Comparison of ENCODE assay signal across 23 cellular contexts in the genomic region with DNA sequence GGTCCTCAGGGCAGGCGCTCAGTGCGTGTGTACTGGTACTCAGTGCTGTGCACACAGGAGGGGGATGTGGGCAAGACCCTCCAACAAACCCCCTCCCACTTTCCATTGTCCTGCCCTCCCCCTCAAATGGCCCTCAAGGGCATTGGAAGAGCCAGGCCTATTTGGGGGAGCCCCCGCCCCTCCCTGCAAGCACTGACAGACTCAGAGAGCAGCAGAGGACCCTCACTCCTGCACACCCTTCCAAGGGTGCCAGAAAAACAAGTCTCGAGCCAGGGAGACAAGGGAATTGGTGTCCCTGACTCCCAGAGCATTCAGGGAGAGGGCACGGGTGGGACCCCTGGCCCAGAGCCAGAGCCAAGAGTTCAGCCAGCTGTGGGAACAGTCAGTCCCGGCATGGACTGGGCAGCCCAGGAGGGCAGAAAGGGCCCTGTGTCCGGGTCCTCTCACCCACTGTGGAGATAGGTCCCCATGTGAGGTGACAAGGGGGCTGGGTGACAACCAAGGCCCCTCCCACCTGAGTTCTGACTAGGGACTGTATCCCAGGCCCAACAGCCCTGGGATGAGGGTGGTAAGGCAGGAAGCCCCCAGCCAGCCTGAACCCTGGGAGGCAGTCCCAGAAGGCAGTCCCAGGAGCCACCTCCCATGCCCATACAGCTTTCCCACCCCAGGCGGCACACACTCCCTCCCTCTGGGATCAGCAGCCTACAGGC. TPM values are rescaled to one million over a fixed set of nuclear protein-coding genes. Genes with fewer than 3 reads are reported as not detected.
DNase-seq lines count a peak whose midpoint lies in the region; ATAC-seq, FAIRE-seq and TF ChIP-seq lines count a peak whose summit lies in the region.
"Had no signal": no experiment of that assay in that cellular context is flagged by ENCODE, and none has a peak within 500 bp of the region (broad histone marks: within the 10 kb centered on the region; RNA-seq: fewer than 3 reads in every experiment).

No MANE protein-coding gene starts in this region.

- H3K4me1 Mint-ChIP-seq in activated naive CD4-positive, alpha-beta T cell treated with anti-CD3 and anti-CD28 coated beads, Interleukin-2, amount 10 ng/mL, durations not matched to agents 7 days and 5 days: peaks cover 34% of the 10 kb centered on the region
- H3K4me1 Mint-ChIP-seq in endodermal cell: no peaks in the 10 kb centered on the region
- peaks cover 46% of the 10 kb centered on the region for H3K4me1 Mint-ChIP-seq in stimulated activated effector memory CD8-positive, alpha-beta T cell treated with anti-CD3 and anti-CD28 coated beads, Interleukin-12 subunit alpha, Interleukin-12 subunit beta, amount 100 ng/mL, for 72 hours

- ATAC-seq in stimulated activated effector memory CD8-positive, alpha-beta T cell treated with anti-CD3 and anti-CD28 coated beads, Interleukin-12 subunit alpha, Interleukin-12 subunit beta, amount 100 ng/mL, for 72 hours: no peak
- no peak for ATAC-seq in GM19023 (IDR thresholded peaks at IDR 0.05; ENCODE audit: unreplicated experiment)

- H3K4me3 ChIP-seq in HEK293 (ENCODE audit: low read depth, low read length) (no peak overlapping the region), endodermal cell (ENCODE audit: low read length) (no peak overlapping the region), kidney (ENCODE audit: low read length in 2 of 2) (no peak overlapping the region)
- H3K4me3 ChIP-seq: MG63, PC-9 had no signal

- CTCF ChIA-PET in activated naive CD4-positive, alpha-beta T cell treated with anti-CD3 and anti-CD28 coated beads, Interleukin-2, amount 10 ng/mL, durations not matched to agents 7 days and 5 days (lab: Charles Lee): interaction anchor here (1.4 kb wide), 1 partner anchor 417 kb away, joined by 3 read pairs; no protein-coding TSS in a partner anchor
- CTCF ChIA-PET in HEK293 (lab: Yijun Ruan, JAX): interaction anchor here (0.5 to 2.8 kb wide), 6 partner anchors 11 to 335 kb away, joined by 3 to 16 read pairs (median 9); a partner anchor contains a TSS

- intact Hi-C loops in kidney (cut with DNase I): loop anchor here (10.0 kb wide), 1 partner anchor 413 kb away; no protein-coding TSS in a partner anchor

- no peaks in the 10 kb centered on the region for H3K27me3 ChIP-seq in endodermal cell (ENCODE audit: control insufficient read depth, insufficient read depth, low read length, poor library complexity, severe bottlenecking)
- H3K27me3 ChIP-seq: BE2C, MG63 had no signal

- H3K36me3 Mint-ChIP-seq in activated naive CD4-positive, alpha-beta T cell treated with anti-CD3 and anti-CD28 coated beads, Interleukin-2, amount 10 ng/mL, durations not matched to agents 7 days and 5 days: no peaks in the 10 kb centered on the region
- H3K36me3 Mint-ChIP-seq in endodermal cell (ENCODE audit: low read depth): no peaks in the 10 kb centered on the region
- peaks cover 6% of the 10 kb centered on the region for H3K36me3 Mint-ChIP-seq in stimulated activated effector memory CD8-positive, alpha-beta T cell treated with anti-CD3 and anti-CD28 coated beads, Interleukin-12 subunit alpha, Interleukin-12 subunit beta, amount 100 ng/mL, for 72 hours
- H3K36me3 Mint-ChIP-seq: IgD-negative memory B cell had no signal

- H3K27ac ChIP-seq in HEK293 (ENCODE audit: extremely low read depth, low read depth, low read length): no peak overlapping the region
- no peak overlapping the region for H3K27ac ChIP-seq in endodermal cell (ENCODE audit: low read depth, low read length)
- H3K27ac ChIP-seq in kidney (ENCODE audit: low read depth in 2 of 2, low read length in 2 of 2): no peak overlapping the region
- H3K27ac ChIP-seq: PC-9 had no signal

- 89 to 100% methylated on average over 1 to 8 of the region's 8 CpGs for WGBS in endodermal cell (ENCODE audit: insufficient coverage in 1 of 2, insufficient read length in 1 of 2), 2 experiments

- H3K9me3 ChIP-seq in HEK293 (ENCODE audit: control insufficient read depth, insufficient read depth, low read depth, low read length) (no peaks in the 10 kb centered on the region), endodermal cell (ENCODE audit: control insufficient read depth, low read length) (no peaks in the 10 kb centered on the region), kidney (ENCODE audit: control insufficient read depth in 1 of 2, low read length in 2 of 2) (no peaks in the 10 kb centered on the region)
- H3K9me3 ChIP-seq: BE2C, MG63 had no signal

- peaks cover 9% of the 10 kb centered on the region for H3K27me3 Mint-ChIP-seq in activated naive CD4-positive, alpha-beta T cell treated with anti-CD3 and anti-CD28 coated beads, Interleukin-2, amount 10 ng/mL, durations not matched to agents 7 days and 5 days
- H3K27me3 Mint-ChIP-seq in endodermal cell (ENCODE audit: insufficient read depth): peaks cover 1% of the 10 kb centered on the region

- H3K9me3 Mint-ChIP-seq in activated naive CD4-positive, alpha-beta T cell treated with anti-CD3 and anti-CD28 coated beads, Interleukin-2, amount 10 ng/mL, durations not matched to agents 7 days and 5 days: no peaks in the 10 kb centered on the region
- no peaks in the 10 kb centered on the region for H3K9me3 Mint-ChIP-seq in endodermal cell
- H3K9me3 Mint-ChIP-seq in stimulated activated effector memory CD8-positive, alpha-beta T cell treated with anti-CD3 and anti-CD28 coated beads, Interleukin-12 subunit alpha, Interleukin-12 subunit beta, amount 100 ng/mL, for 72 hours: no peaks in the 10 kb centered on the region
- H3K9me3 Mint-ChIP-seq: IgD-negative memory B cell had no signal

- DNase-seq in activated naive CD4-positive, alpha-beta T cell treated with anti-CD3 and anti-CD28 coated beads, Interleukin-2, amount 10 ng/mL, durations not matched to agents 7 days and 5 days: no peak
- DNase-seq in activated naive CD4-positive, alpha-beta T cell (lab: John Stamatoyannopoulos, UW): no peak
- DNase-seq in endodermal cell (peak; percentile 18), kidney (no peak)
- no peak for DNase-seq in stimulated activated effector memory CD8-positive, alpha-beta T cell treated with anti-CD3 and anti-CD28 coated beads, Interleukin-12 subunit alpha, Interleukin-12 subunit beta, amount 100 ng/mL, for 72 hours (ENCODE audit: low spot score in 2 of 2)
- DNase-seq in stimulated activated CD8-positive, alpha-beta memory T cell treated with anti-CD3 and anti-CD28 coated beads, Interleukin-4, amount 100 ng/mL, for 48 hours: no peak
- DNase-seq: BE2C, DMS 273 treated with DMSO at 0.1 percent for 48 hours, H7, Karpas-422, MG63, NCI-H1048, NCI-H1436 treated with DMSO at 0.1 percent for 48 hours, NCI-H2029, NCI-H345, NCI-H524 treated with DMSO at 0.1 percent for 48 hours, PC-9 had no signal

- TF ChIP-seq CTCF in HEK293 (tag by site-specific recombination; IDR thresholded peaks at IDR 0.05) (no peak), endodermal cell (conservative IDR thresholded peaks at IDR 0.05) (no peak), kidney (IDR thresholded peaks at IDR 0.05; ENCODE audit: borderline replicate concordance, extremely low read depth, insufficient read depth) (no peak)

- no peak overlapping the region for H3K4me3 Mint-ChIP-seq in activated naive CD4-positive, alpha-beta T cell treated with anti-CD3 and anti-CD28 coated beads, Interleukin-2, amount 10 ng/mL, durations not matched to agents 7 days and 5 days
- no peak overlapping the region for H3K4me3 Mint-ChIP-seq in endodermal cell
- no peak overlapping the region for H3K4me3 Mint-ChIP-seq in stimulated activated effector memory CD8-positive, alpha-beta T cell treated with anti-CD3 and anti-CD28 coated beads, Interleukin-12 subunit alpha, Interleukin-12 subunit beta, amount 100 ng/mL, for 72 hours
- H3K4me3 Mint-ChIP-seq: IgD-negative memory B cell had no signal

- FAIRE-seq in kidney (lab: Jason Lieb, UNC): no peak
- FAIRE-seq: A204.1, G401.6, HTR-8/SVneo had no signal

- H3K4me1 ChIP-seq in HEK293 (ENCODE audit: control insufficient read depth, insufficient read depth, low read length): no peaks in the 10 kb centered on the region
- H3K4me1 ChIP-seq in endodermal cell (ENCODE audit: control insufficient read depth, insufficient read depth, low read length): no peaks in the 10 kb centered on the region
- no peaks in the 10 kb centered on the region for H3K4me1 ChIP-seq in kidney (ENCODE audit: control insufficient read depth in 1 of 2, insufficient read depth in 1 of 2, low read depth in 1 of 2, low read length in 2 of 2)
- H3K4me1 ChIP-seq: BE2C had no signal

- H3K9ac ChIP-seq in endodermal cell (ENCODE audit: extremely low read depth, low read length, poor library complexity, severe bottlenecking): no peak overlapping the region
- H3K9ac ChIP-seq in kidney (ENCODE audit: low read length in 2 of 2): no peak overlapping the region

- POLR2A ChIA-PET in HEK293 (lab: Yijun Ruan, JAX): no interaction called here

- H3K36me3 ChIP-seq in HEK293 (ENCODE audit: control insufficient read depth in 2 of 2, insufficient read depth in 1 of 2, low read length in 2 of 2): no peaks in the 10 kb centered on the region
- H3K36me3 ChIP-seq in endodermal cell (ENCODE audit: control insufficient read depth, insufficient read depth, low read length): no peaks in the 10 kb centered on the region
- H3K36me3 ChIP-seq in kidney (ENCODE audit: control insufficient read depth in 1 of 2, insufficient read depth in 2 of 2, low read length in 2 of 2): no peaks in the 10 kb centered on the region
- H3K36me3 ChIP-seq: BE2C, MG63 had no signal

- H3K27ac Mint-ChIP-seq in activated naive CD4-positive, alpha-beta T cell treated with anti-CD3 and anti-CD28 coated beads, Interleukin-2, amount 10 ng/mL, durations not matched to agents 7 days and 5 days: peak overlapping the region; percentile 64
- no peak overlapping the region for H3K27ac Mint-ChIP-seq in endodermal cell
- peak overlapping the region; percentile 76 for H3K27ac Mint-ChIP-seq in stimulated activated effector memory CD8-positive, alpha-beta T cell treated with anti-CD3 and anti-CD28 coated beads, Interleukin-12 subunit alpha, Interleukin-12 subunit beta, amount 100 ng/mL, for 72 hours
- H3K27ac Mint-ChIP-seq: IgD-negative memory B cell had no signal

RNA-seq across cellular contexts. Expression of a gene that starts 12.1 kb away (rescaled TPM):
- under 1 TPM; 0.46 to 0.48 TPM for total RNA-seq in endodermal cell
- not detected for polyA plus RNA-seq in endodermal cell (2013, experiment 1 of 2)
- not detected for polyA plus RNA-seq in endodermal cell (2013, experiment 2 of 2)
- total RNA-seq in kidney: not detected
- polyA plus RNA-seq in kidney (ENCODE audit: insufficient read depth, low read depth, low replicate concordance): not detected
- total RNA-seq: H7, PC-9 had no signal
- polyA plus RNA-seq: IgD-negative memory B cell had no signal

RNA-seq across cellular contexts. Expression of a gene that starts 18.5 kb away (rescaled TPM):
- total RNA-seq in endodermal cell (not detected), kidney (not detected)
- not detected for polyA plus RNA-seq in endodermal cell (2013, experiment 1 of 2)
- not detected for polyA plus RNA-seq in endodermal cell (2013, experiment 2 of 2)
- polyA plus RNA-seq in kidney (ENCODE audit: insufficient read depth, low read depth, low replicate concordance): not detected
- total RNA-seq: H7, PC-9 had no signal
- polyA plus RNA-seq: IgD-negative memory B cell had no signal

RNA-seq across cellular contexts. Expression of a gene that starts 23.1 kb away (rescaled TPM):
- total RNA-seq in endodermal cell: not detected
- not detected for polyA plus RNA-seq in endodermal cell (2013, experiment 1 of 2)
- not detected for polyA plus RNA-seq in endodermal cell (2013, experiment 2 of 2)
- not detected for total RNA-seq in kidney
- not detected for polyA plus RNA-seq in kidney (ENCODE audit: insufficient read depth, low read depth, low replicate concordance)
- total RNA-seq: H7, PC-9 had no signal
- polyA plus RNA-seq: IgD-negative memory B cell had no signal

RNA-seq across cellular contexts. Expression of a gene that starts 24.9 kb away (rescaled TPM):
- total RNA-seq in endodermal cell (not detected), kidney (not detected)
- polyA plus RNA-seq in endodermal cell (2013, experiment 1 of 2): not detected
- polyA plus RNA-seq in endodermal cell (2013, experiment 2 of 2): not detected
- polyA plus RNA-seq in kidney (ENCODE audit: insufficient read depth, low read depth, low replicate concordance): not detected
- total RNA-seq: H7, PC-9 had no signal
- polyA plus RNA-seq: IgD-negative memory B cell had no signal

RNA-seq across cellular contexts. Expression of a gene that starts 42.0 kb away (rescaled TPM):
- total RNA-seq in endodermal cell: not detected
- not detected for polyA plus RNA-seq in endodermal cell (2013, experiment 1 of 2)
- polyA plus RNA-seq in endodermal cell (2013, experiment 2 of 2): not detected
- total RNA-seq in kidney: not detected
- polyA plus RNA-seq in kidney (ENCODE audit: insufficient read depth, low read depth, low replicate concordance): not detected
- total RNA-seq: H7, PC-9 had no signal
- polyA plus RNA-seq: IgD-negative memory B cell had no signal
